18 cellular contexts compared by ENCODE assay signal in the genomic region with DNA sequence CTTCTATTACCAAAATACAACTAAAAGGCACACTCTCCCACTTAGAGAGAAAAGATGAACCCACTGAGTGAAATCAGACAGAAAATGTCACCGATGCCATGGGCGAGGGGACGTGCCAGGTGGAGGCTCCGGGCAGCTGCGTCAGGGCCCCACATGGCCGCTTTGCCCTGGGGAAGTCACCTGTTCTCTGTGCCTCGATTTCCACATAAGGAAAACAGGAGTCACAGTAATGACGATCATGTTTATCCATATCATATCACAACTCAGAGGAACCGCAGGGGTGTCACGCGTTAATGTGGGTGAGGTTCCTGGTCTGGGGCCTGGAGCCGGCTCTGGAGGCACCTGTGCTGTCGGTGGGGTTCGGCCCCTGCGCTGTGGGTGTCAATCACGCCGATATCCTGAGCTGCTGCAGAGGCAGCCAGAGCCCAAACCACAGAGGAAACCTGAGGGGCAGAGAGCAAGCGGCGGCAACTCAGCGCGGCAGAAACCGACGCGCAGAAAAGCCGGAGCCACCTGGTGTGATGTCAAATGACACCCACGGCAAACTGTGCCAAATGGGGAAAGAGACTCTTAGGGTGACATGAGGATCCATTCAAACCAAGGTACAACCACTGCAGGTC.
"Had no signal": no experiment of that assay in that cellular context is flagged by ENCODE, and none has a peak within 500 bp of the region (broad histone marks: within the 10 kb centered on the region; RNA-seq: fewer than 3 reads in every experiment).

No MANE protein-coding gene starts in this region.

- H3K9me3 Mint-ChIP-seq: activated naive CD4-positive, alpha-beta T cell treated with anti-CD3 and anti-CD28 coated beads, Interleukin-2, amount 50 U/mL, for 24 hours; activated T-cell treated with anti-CD3 and anti-CD28 coated beads, Interleukin-2, amount 50 U/mL, for 4 hours; T-helper 2 cell treated with Interferon-gamma antibody and Interleukin-4, amounts not matched to agents 5 μg/mL and 100 μg/mL, for 36 hours had no signal

- H3K27ac Mint-ChIP-seq: activated CD8-positive, alpha-beta T cell treated with anti-CD3 and anti-CD28 coated beads, Interleukin-2, amount 10 ng/mL, durations not matched to agents 7 days and 5 days; activated naive CD4-positive, alpha-beta T cell treated with anti-CD3 and anti-CD28 coated beads, Interleukin-2, amount 50 U/mL, for 24 hours; T-helper 2 cell treated with Interferon-gamma antibody and Interleukin-4, amounts not matched to agents 5 μg/mL and 100 μg/mL, for 36 hours had no signal

- DNase-seq: activated CD4-positive, alpha-beta T cell treated with anti-CD3 and anti-CD28 coated beads for 48 hours; activated CD4-positive, alpha-beta T cell treated with anti-CD3 and anti-CD28 coated beads, Interleukin-2, amount 50 U/mL, for 4 hours; activated CD4-positive, CD25-positive, alpha-beta regulatory T cell treated with anti-CD3 and anti-CD28 coated beads, Interleukin-2, amount 50 U/mL, for 72 hours; activated CD8-positive, alpha-beta memory T cell treated with anti-CD3 and anti-CD28 coated beads, Interleukin-2, amount 50 U/mL, for 48 hours; activated CD8-positive, alpha-beta T cell treated with anti-CD3 and anti-CD28 coated beads, Interleukin-2, amount 10 ng/mL, durations not matched to agents 7 days and 5 days; activated effector memory CD4-positive, alpha-beta T cell treated with anti-CD3 and anti-CD28 coated beads, Interleukin-2, amount 50 U/mL, for 16 hours; activated T-cell treated with anti-CD3 and anti-CD28 coated beads, Interleukin-2, amount 50 U/mL, for 4 hours; caudate nucleus; MG63; NCI-H1105; NCI-H1436; NCI-H187; NCI-H2081; NCI-H510A treated with DMSO at 0.1 percent for 48 hours; NCI-H69; SW 1271 had no signal

- H3K27me3 Mint-ChIP-seq: activated naive CD4-positive, alpha-beta T cell treated with anti-CD3 and anti-CD28 coated beads, Interleukin-2, amount 50 U/mL, for 24 hours had no signal

- H3K4me3 Mint-ChIP-seq: activated CD8-positive, alpha-beta T cell treated with anti-CD3 and anti-CD28 coated beads, Interleukin-2, amount 10 ng/mL, durations not matched to agents 7 days and 5 days; activated naive CD4-positive, alpha-beta T cell treated with anti-CD3 and anti-CD28 coated beads, Interleukin-2, amount 50 U/mL, for 24 hours; activated T-cell treated with anti-CD3 and anti-CD28 coated beads, Interleukin-2, amount 50 U/mL, for 4 hours; T-helper 2 cell treated with Interferon-gamma antibody and Interleukin-4, amounts not matched to agents 5 μg/mL and 100 μg/mL, for 36 hours had no signal

- H3K4me1 Mint-ChIP-seq: activated naive CD4-positive, alpha-beta T cell treated with anti-CD3 and anti-CD28 coated beads, Interleukin-2, amount 50 U/mL, for 24 hours had no signal
